ENCODE assay signal across 26 cellular contexts in the genomic region with DNA sequence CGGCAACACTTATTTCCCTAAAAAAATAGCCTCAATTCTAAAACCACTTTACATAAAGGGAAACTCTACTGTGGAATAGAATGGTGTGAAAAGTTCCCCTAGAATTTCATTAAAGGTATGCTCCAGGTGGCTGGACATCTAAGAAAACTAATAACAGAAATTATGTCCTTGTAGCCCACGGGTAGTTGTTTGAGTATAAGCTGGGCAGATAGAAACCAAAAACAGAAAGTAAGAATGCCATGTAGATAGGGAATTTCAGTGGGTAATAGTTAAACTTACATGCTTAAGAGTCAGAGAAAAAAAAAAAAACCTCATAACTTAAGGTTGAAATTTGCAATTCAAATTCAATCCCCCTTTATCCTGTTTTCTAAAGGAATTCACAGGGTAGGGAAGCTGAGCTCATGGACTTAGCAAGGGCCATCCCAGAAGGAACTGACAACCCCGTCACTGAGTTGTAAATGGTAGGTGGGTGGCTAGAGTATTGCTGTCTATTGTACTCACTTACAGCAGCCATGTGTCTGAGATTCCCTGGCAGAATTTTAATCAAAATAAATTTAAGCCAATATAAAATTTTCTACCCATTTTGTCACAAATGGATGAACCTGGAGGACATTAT.
DNase-seq lines count a peak whose midpoint lies in the region; ATAC-seq and TF ChIP-seq lines count a peak whose summit lies in the region.
"Had no signal": no experiment of that assay in that cellular context is flagged by ENCODE, and none has a peak within 500 bp of the region (broad histone marks: within the 10 kb centered on the region; RNA-seq: fewer than 3 reads in every experiment).

No MANE protein-coding gene starts in this region.

- DNase-seq in NT2/D1 (ENCODE audit: low read depth, low spot score) (peak; percentile 40), neural progenitor cell (ENCODE audit: low spot score) (no peak), COLO668 (lab: John Stamatoyannopoulos, UW; ENCODE audit: unreplicated experiment) (no peak)
- DNase-seq: ACHN; activated CD4-positive, alpha-beta T cell treated with anti-CD3 and anti-CD28 coated beads, Interleukin-2, amount 10 ng/mL, durations not matched to agents 7 days and 5 days; activated T-cell treated with anti-CD3 and anti-CD28 coated beads, Interleukin-2, amount 50 U/mL, for 48 hours; BE2C; CD8-positive, alpha-beta memory T cell; NCI-H1092 treated with DMSO at 0.1 percent for 48 hours; NCI-H187; NCI-H2171 treated with DMSO at 0.1 percent for 48 hours; NCI-H524 treated with DMSO at 0.1 percent for 48 hours; nephron progenitor cell; Peyer's patch; right cardiac atrium; SIG-M5; stimulated activated CD4-positive, alpha-beta T cell treated with anti-CD3 and anti-CD28 coated beads, Interleukin-2, amount 100 ng/mL, for 24 hours; T1000 had no signal

- H3K27me3 Mint-ChIP-seq in neural progenitor cell (ENCODE audit: insufficient read depth, low read depth): peaks cover under 1% of the 10 kb centered on the region
- H3K27me3 Mint-ChIP-seq: activated CD4-positive, alpha-beta T cell treated with anti-CD3 and anti-CD28 coated beads, Interleukin-2, amount 10 ng/mL, durations not matched to agents 7 days and 5 days; CD8-positive, alpha-beta memory T cell had no signal

- H3K4me1 ChIP-seq in NT2/D1 (ENCODE audit: insufficient read depth, insufficient read length) (no peaks in the 10 kb centered on the region), neural progenitor cell (no peaks in the 10 kb centered on the region)
- H3K4me1 ChIP-seq: BE2C, parathyroid adenoma, tibial nerve had no signal

- no peak overlapping the region for H3K4me3 Mint-ChIP-seq in neural progenitor cell
- H3K4me3 Mint-ChIP-seq: activated CD4-positive, alpha-beta T cell treated with anti-CD3 and anti-CD28 coated beads, Interleukin-2, amount 10 ng/mL, durations not matched to agents 7 days and 5 days; CD8-positive, alpha-beta memory T cell had no signal

- peak overlapping the region; percentile 77 for H3K27ac Mint-ChIP-seq in neural progenitor cell
- H3K27ac Mint-ChIP-seq: activated CD4-positive, alpha-beta T cell treated with anti-CD3 and anti-CD28 coated beads, Interleukin-2, amount 10 ng/mL, durations not matched to agents 7 days and 5 days; CD8-positive, alpha-beta memory T cell had no signal

- H2AFZ ChIP-seq in neural progenitor cell (replicated peaks): no peak overlapping the region
- H2AFZ ChIP-seq: parathyroid adenoma had no signal

- no peaks in the 10 kb centered on the region for H3K79me2 ChIP-seq in neural progenitor cell (ENCODE audit: low read depth)
- H3K79me2 ChIP-seq: parathyroid adenoma had no signal

- peaks cover 9% of the 10 kb centered on the region for H3K36me3 Mint-ChIP-seq in neural progenitor cell
- H3K36me3 Mint-ChIP-seq: CD8-positive, alpha-beta memory T cell had no signal

- H3F3A ChIP-seq in neural progenitor cell (ENCODE audit: low read depth): no peaks in the 10 kb centered on the region

- no peak overlapping the region for H3K4me2 ChIP-seq in neural progenitor cell

- peaks cover 51% of the 10 kb centered on the region for H3K4me1 Mint-ChIP-seq in neural progenitor cell
- H3K4me1 Mint-ChIP-seq: activated CD4-positive, alpha-beta T cell treated with anti-CD3 and anti-CD28 coated beads, Interleukin-2, amount 10 ng/mL, durations not matched to agents 7 days and 5 days; CD8-positive, alpha-beta memory T cell had no signal

- H3K27me3 ChIP-seq in NT2/D1 (ENCODE audit: insufficient read depth, insufficient read length): no peaks in the 10 kb centered on the region
- H3K27me3 ChIP-seq in neural progenitor cell: no peaks in the 10 kb centered on the region
- H3K27me3 ChIP-seq: BE2C, Peyer's patch, tibial nerve had no signal

- H3K9me3 Mint-ChIP-seq in neural progenitor cell: peaks cover 2% of the 10 kb centered on the region
- H3K9me3 Mint-ChIP-seq: nephron progenitor cell had no signal

- H4K20me1 ChIP-seq in neural progenitor cell (ENCODE audit: low read depth): no peaks in the 10 kb centered on the region

- H3K4me3 ChIP-seq in NT2/D1 (ENCODE audit: insufficient read length, low read depth) (no peak overlapping the region), neural progenitor cell (no peak overlapping the region)
- H3K4me3 ChIP-seq: lung, Peyer's patch, tibial nerve had no signal

- no peak for TF ChIP-seq CTCF in neural progenitor cell (IDR thresholded peaks at IDR 0.05)

- no peak overlapping the region for H3K27ac ChIP-seq in neural progenitor cell
- H3K27ac ChIP-seq: epithelial cell of prostate, parathyroid adenoma, Peyer's patch, tibial nerve had no signal

- no peak overlapping the region for H3K9ac ChIP-seq in NT2/D1 (ENCODE audit: insufficient read length, low read depth)
- no peak overlapping the region for H3K9ac ChIP-seq in neural progenitor cell
- H3K9ac ChIP-seq: parathyroid adenoma had no signal

- ATAC-seq in GM18873 (IDR thresholded peaks at IDR 0.05; ENCODE audit: low FRiP score, unreplicated experiment) (peak; percentile 48), HG02759 (IDR thresholded peaks at IDR 0.05; ENCODE audit: unreplicated experiment) (peak; percentile 42), HG03095 (IDR thresholded peaks at IDR 0.05; ENCODE audit: unreplicated experiment) (no peak), HG03439 (IDR thresholded peaks at IDR 0.05; ENCODE audit: unreplicated experiment) (no peak)
- ATAC-seq: right cardiac atrium had no signal

- no peaks in the 10 kb centered on the region for H3K36me3 ChIP-seq in NT2/D1 (ENCODE audit: insufficient read depth, insufficient read length, low read length)
- H3K36me3 ChIP-seq in neural progenitor cell: no peaks in the 10 kb centered on the region
- H3K36me3 ChIP-seq: BE2C, Peyer's patch, tibial nerve had no signal

- H3K9me3 ChIP-seq in NT2/D1 (ENCODE audit: insufficient read depth, low read length): no peaks in the 10 kb centered on the region
- H3K9me3 ChIP-seq in neural progenitor cell (ENCODE audit: low read depth): no peaks in the 10 kb centered on the region
- H3K9me3 ChIP-seq: BE2C, Peyer's patch, tibial nerve had no signal

Comparison
In these comparisons a context has a peak if more than half of its experiments do, and no peak if none do; other contexts are left out.
1. ATAC-seq: peak in GM18873 (single experiment) and HG02759 (single experiment); none in HG03095 (single experiment) and HG03439 (single experiment).